8 cellular contexts compared by ENCODE assay signal in the genomic region with DNA sequence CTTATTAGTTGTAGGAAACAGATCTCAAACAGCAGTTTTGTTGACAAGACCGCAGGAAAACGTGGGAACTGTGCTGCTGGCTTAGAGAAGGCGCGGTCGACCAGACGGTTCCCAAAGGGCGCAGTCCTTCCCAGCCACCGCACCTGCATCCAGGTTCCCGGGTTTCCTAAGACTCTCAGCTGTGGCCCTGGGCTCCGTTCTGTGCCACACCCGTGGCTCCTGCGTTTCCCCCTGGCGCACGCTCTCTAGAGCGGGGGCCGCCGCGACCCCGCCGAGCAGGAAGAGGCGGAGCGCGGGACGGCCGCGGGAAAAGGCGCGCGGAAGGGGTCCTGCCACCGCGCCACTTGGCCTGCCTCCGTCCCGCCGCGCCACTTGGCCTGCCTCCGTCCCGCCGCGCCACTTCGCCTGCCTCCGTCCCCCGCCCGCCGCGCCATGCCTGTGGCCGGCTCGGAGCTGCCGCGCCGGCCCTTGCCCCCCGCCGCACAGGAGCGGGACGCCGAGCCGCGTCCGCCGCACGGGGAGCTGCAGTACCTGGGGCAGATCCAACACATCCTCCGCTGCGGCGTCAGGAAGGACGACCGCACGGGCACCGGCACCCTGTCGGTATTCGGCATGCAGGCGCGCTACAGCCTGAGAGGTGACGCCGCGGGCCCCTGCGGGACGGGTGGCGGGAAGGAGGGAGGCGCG. TPM values are rescaled to one million over a fixed set of nuclear protein-coding genes. Genes with fewer than 3 reads are reported as not detected.
A peak's percentile ranks its signal among the peaks of the same experiment; 100 is the strongest.
DNase-seq lines count a peak whose midpoint lies in the region; ATAC-seq, FAIRE-seq and TF ChIP-seq lines count a peak whose summit lies in the region.

TYMS (plus strand) TSS at position 343 of the 687 bp plus-strand sequence; CDS start at position 433, 90 bp downstream.

- peaks cover 5% of the 10 kb centered on the region for H4K20me1 ChIP-seq in neural progenitor cell (ENCODE audit: low read depth)

- H3K36me3 Mint-ChIP-seq in neural progenitor cell = peaks cover 41% of the 10 kb centered on the region

- peaks cover 63% of the 10 kb centered on the region for H3K79me2 ChIP-seq in neural progenitor cell (ENCODE audit: low read depth)

- H3K27me3 Mint-ChIP-seq in neural progenitor cell (ENCODE audit: insufficient read depth, low read depth) = peaks cover 3% of the 10 kb centered on the region

- TF ChIP-seq CTCF in fibroblast of pulmonary artery (IDR thresholded peaks at IDR 0.05; ENCODE audit: low read length, missing control alignments) (no peak), neural progenitor cell (IDR thresholded peaks at IDR 0.05) (peak; percentile 41)

- peak within 1 kb of the TSS; percentile 97 for H2AFZ ChIP-seq in neural progenitor cell (replicated peaks)

- peak; percentile 42 for ATAC-seq in GM21526 (IDR thresholded peaks at IDR 0.05; ENCODE audit: low FRiP score, unreplicated experiment)

- peaks cover 21% of the 10 kb centered on the region for H3F3A ChIP-seq in neural progenitor cell (ENCODE audit: low read depth)

- peak within 1 kb of the TSS; percentile 73 for H3K27ac ChIP-seq in neural progenitor cell

- peaks cover 9% of the 10 kb centered on the region for H3K4me1 ChIP-seq in neural progenitor cell

- no peak within 1 kb of the TSS for H3K9ac ChIP-seq in neural progenitor cell

- peak within 1 kb of the TSS; percentile 81 for H3K4me2 ChIP-seq in neural progenitor cell

- no peaks in the 10 kb centered on the region for H3K9me3 ChIP-seq in neural progenitor cell (ENCODE audit: low read depth)

- DNase-seq in Daoy (ENCODE audit: low read depth) (peak; percentile 76), HTR-8/SVneo (ENCODE audit: insufficient read length, low spot score) (peak; percentile 53), NCI-H82 treated with DMSO at 0.1 percent for 48 hours (lab: John Stamatoyannopoulos, UW; ENCODE audit: unreplicated experiment) (peak; percentile 85), activated T-cell treated with anti-CD3 and anti-CD28 coated beads for 24 hours (ENCODE audit: low read depth) (peak; percentile 22), fibroblast of pulmonary artery (ENCODE audit: low read depth) (peak; percentile 53), neural progenitor cell (ENCODE audit: low spot score) (peak; percentile 86), T1000 (lab: John Stamatoyannopoulos, UW) (no peak)

- H3K27ac Mint-ChIP-seq in neural progenitor cell = peak within 1 kb of the TSS; percentile 81

- peak within 1 kb of the TSS; percentile 87 for H3K4me3 ChIP-seq in fibroblast of pulmonary artery (replicated peaks; ENCODE audit: low read depth, low read length)
- H3K4me3 ChIP-seq in neural progenitor cell = peak within 1 kb of the TSS; percentile 70

- no peaks in the 10 kb centered on the region for H3K27me3 ChIP-seq in neural progenitor cell

- peaks cover 15% of the 10 kb centered on the region for H3K4me1 Mint-ChIP-seq in neural progenitor cell

- peaks cover 17% of the 10 kb centered on the region for H3K9me3 Mint-ChIP-seq in neural progenitor cell

- peak within 1 kb of the TSS; percentile 93 for H3K4me3 Mint-ChIP-seq in neural progenitor cell

- peaks cover 17% of the 10 kb centered on the region for H3K36me3 ChIP-seq in neural progenitor cell

- FAIRE-seq in HTR-8/SVneo (lab: Jason Lieb, UNC) = no peak

RNA-seq across cellular contexts. Expression of gene TYMS, which starts in this region (rescaled TPM):
- total RNA-seq in Daoy (2014; rRNA removed; shearing (Covaris generic)) = 14.1 and 20.9 TPM in 2 replicates
- total RNA-seq in neural progenitor cell (ENCODE audit: low replicate concordance) = 60.3 and 86.9 TPM in 2 replicates
